ENCODE assay signal across 8 cellular contexts in genomic region chr15:68650901-68651709, GRCh38.
A peak's percentile ranks its signal among the peaks of the same experiment; 100 is the strongest.
DNase-seq lines count a peak whose midpoint lies in the region; ATAC-seq and TF ChIP-seq lines count a peak whose summit lies in the region.

No MANE protein-coding gene starts in this region.

- TF ChIP-seq EP300 in Ishikawa (IDR thresholded peaks at IDR 0.05; ENCODE audit: borderline replicate concordance): no peak

- H3K9me3 Mint-ChIP-seq in CD14-positive monocyte: peaks cover 0 to 3% (median 0%) of the 10 kb centered on the region in 7 donors

- H3K27me3 Mint-ChIP-seq in CD14-positive monocyte (ENCODE audit: low read depth in 3 of 3): peaks cover 0 to 10% (median 3%) of the 10 kb centered on the region in 3 donors

- no peaks in the 10 kb centered on the region for H3K4me1 Mint-ChIP-seq in CD14-positive monocyte

- no peak overlapping the region for H3K4me3 Mint-ChIP-seq in CD14-positive monocyte

- no peak for DNase-seq in CD14-positive monocyte (ENCODE audit: low spot score)
- peak; percentile 28 for DNase-seq in activated T-cell treated with anti-CD3 and anti-CD28 coated beads for 24 hours (ENCODE audit: low read depth)
- peak; percentile 72 for DNase-seq in globus pallidus (ENCODE audit: low spot score)
- peak; percentile 78 for DNase-seq in sciatic nerve (ENCODE audit: low spot score)
- DNase-seq in KG1 (lab: John Stamatoyannopoulos, UW): no peak

- H3K36me3 Mint-ChIP-seq in CD14-positive monocyte: no peaks in the 10 kb centered on the region

- ATAC-seq in sciatic nerve (peak; percentile 73), HG02588 (IDR thresholded peaks at IDR 0.05; ENCODE audit: unreplicated experiment) (no peak), GM18517 (IDR thresholded peaks at IDR 0.05; ENCODE audit: unreplicated experiment) (no peak)

- intact Hi-C loops in CD14-positive monocyte (cut with micrococcal nuclease): no loop called here
- intact Hi-C loops in sciatic nerve (cut with DNase I): no loop called here

- peak; percentile 68 for TF ChIP-seq RAD21 in Ishikawa (IDR thresholded peaks at IDR 0.05; ENCODE audit: low read depth)

- H3K27ac Mint-ChIP-seq in CD14-positive monocyte: no peak overlapping the region

- peak; percentile 82 for TF ChIP-seq CTCF in CD14-positive monocyte (IDR thresholded peaks at IDR 0.05)

TF ChIP-seq in Ishikawa, 13 proteins besides CTCF, POLR2A, EP300 and RAD21:
- TF ChIP-seq YY1 (IDR thresholded peaks at IDR 0.05; ENCODE audit: low read depth) (no peak), REST (IDR thresholded peaks at IDR 0.05; ENCODE audit: low read depth) (no peak), CREB1 (IDR thresholded peaks at IDR 0.05; ENCODE audit: low read depth) (no peak), TCF12 (IDR thresholded peaks at IDR 0.05; ENCODE audit: low read depth) (no peak), USF1 (IDR thresholded peaks at IDR 0.05) (no peak), TAF1 (IDR thresholded peaks at IDR 0.05; ENCODE audit: low read depth) (no peak), FOXM1 (IDR thresholded peaks at IDR 0.05; ENCODE audit: borderline replicate concordance, low read depth) (no peak), MAX (IDR thresholded peaks at IDR 0.05) (no peak), ZBTB7A (IDR thresholded peaks at IDR 0.05; ENCODE audit: low read depth) (no peak), NFIC (IDR thresholded peaks at IDR 0.05) (no peak), EGR1 (IDR thresholded peaks at IDR 0.05) (no peak), CEBPB (IDR thresholded peaks at IDR 0.05) (no peak), TEAD4 (IDR thresholded peaks at IDR 0.05) (no peak)

Comparison
In these comparisons a context has a peak if more than half of its experiments do, and no peak if none do; other contexts are left out.
1. DNase-seq: peak in activated T-cell treated with anti-CD3 and anti-CD28 coated beads for 24 hours (single experiment), globus pallidus (single experiment) and sciatic nerve (single experiment); none in CD14-positive monocyte (single experiment) and KG1 (single experiment).